8 cellular contexts compared by ENCODE assay signal in the genomic region with DNA sequence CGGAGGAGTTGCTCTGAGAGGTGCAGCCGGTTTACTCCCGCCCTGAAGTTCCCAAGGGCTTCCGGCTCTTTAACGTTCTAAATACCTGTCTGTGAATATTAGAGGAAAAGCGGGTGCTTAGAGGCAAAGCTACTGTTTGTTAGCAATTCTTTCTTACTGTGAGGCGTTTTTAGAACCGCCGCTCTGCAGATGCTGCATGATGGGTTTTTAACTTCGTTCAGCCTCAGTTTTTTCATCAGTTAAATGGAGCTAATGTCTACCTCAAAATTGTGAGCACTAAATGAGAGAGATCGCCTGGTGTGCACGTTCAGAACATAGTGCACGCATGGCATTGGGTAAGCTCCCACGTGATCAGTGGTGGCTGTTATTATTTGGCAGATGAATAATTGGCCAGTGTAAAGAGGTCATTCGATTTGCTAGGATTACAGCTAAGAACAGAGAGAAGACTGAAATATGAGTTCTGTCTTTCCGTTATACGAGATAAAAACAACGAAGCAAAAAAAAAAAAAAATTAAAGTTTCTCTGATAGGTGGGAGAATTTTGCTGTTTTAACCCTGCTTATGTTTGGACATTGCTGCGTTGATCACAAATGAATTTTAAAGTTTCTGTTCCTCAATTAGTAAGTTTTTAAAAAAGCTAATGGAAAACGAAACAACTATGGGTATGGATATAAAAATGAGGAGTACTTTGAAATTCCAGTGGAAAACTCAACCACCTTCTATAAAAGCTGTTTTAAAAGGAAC. TPM values are rescaled to one million over a fixed set of nuclear protein-coding genes. Genes with fewer than 3 reads are reported as not detected.
DNase-seq lines count a peak whose midpoint lies in the region; ATAC-seq and TF ChIP-seq lines count a peak whose summit lies in the region.

No MANE protein-coding gene starts in this region.

- no peaks in the 10 kb centered on the region for H3K9me1 ChIP-seq in IMR-90 (ENCODE audit: insufficient read depth, low read length)

- peak overlapping the region; percentile 58 for H3K4ac ChIP-seq in IMR-90 (ENCODE audit: low read depth, low read length)

- H3K4me3 Mint-ChIP-seq in activated naive CD8-positive, alpha-beta T cell, result peak overlapping the region; percentile 96

- H3K4me1 ChIP-seq in IMR-90 (ENCODE audit: control insufficient read depth, insufficient read depth, low read length) (peaks cover 4% of the 10 kb centered on the region), cardiac muscle cell (ENCODE audit: low read depth) (no peaks in the 10 kb centered on the region)

- 0 out of 2 replicates have a peak overlapping the region, but pooled peaks have one; percentile 59 for H2AK5ac ChIP-seq in IMR-90 (ENCODE audit: low read depth, low read length)

- peaks cover 2% of the 10 kb centered on the region for H3K36me3 Mint-ChIP-seq in activated naive CD8-positive, alpha-beta T cell

- in situ Hi-C loops in IMR-90 (cut with MboI; ENCODE audit: low sequenced_read_pairs), result no loop called here

- no peaks in the 10 kb centered on the region for H3K27me3 Mint-ChIP-seq in activated naive CD8-positive, alpha-beta T cell

- TF ChIP-seq POLR2A in IMR-90 (IDR thresholded peaks at IDR 0.05; ENCODE audit: low read depth, low read length), result peak; percentile 38; the same call in 1 of the 2 replicates

- H3K4me3 ChIP-seq in IMR-90 (ENCODE audit: insufficient read depth, low read depth, low read length) (peak overlapping the region; percentile 84), cardiac muscle cell (peak overlapping the region; percentile 52)

- H2BK120ac ChIP-seq in IMR-90 (ENCODE audit: low read depth, low read length), result peak overlapping the region; percentile 52

- H3K9me3 Mint-ChIP-seq in activated naive CD8-positive, alpha-beta T cell (ENCODE audit: low read depth), result no peaks in the 10 kb centered on the region

- H2BK20ac ChIP-seq in IMR-90 (ENCODE audit: low read depth, low read length), result no peak overlapping the region

- peak overlapping the region; percentile 70 for H3K9ac ChIP-seq in IMR-90 (ENCODE audit: low read depth, low read length)

- POLR2A ChIA-PET in IMR-90 (lab: Charles Lee; ENCODE audit: unreplicated experiment), result interaction anchor here (0.6 kb wide), 2 partner anchors 17 to 787 kb away, joined by 3 read pairs; no protein-coding TSS in a partner anchor

- H3K27ac ChIP-seq in IMR-90 (ENCODE audit: insufficient read depth, low read length), result peak overlapping the region; percentile 45
- peak overlapping the region; percentile 77 for H3K27ac ChIP-seq in cardiac muscle cell

- H3K4me1 Mint-ChIP-seq in activated naive CD8-positive, alpha-beta T cell (ENCODE audit: low read depth), result peaks cover 33% of the 10 kb centered on the region

- H3K79me1 ChIP-seq in IMR-90 (ENCODE audit: low read depth in 1 of 2, low read length in 2 of 2), result peaks cover 10 to 19% of the 10 kb centered on the region in 2 experiments; a peak in 3 of 4 replicates

- intact Hi-C loops in IMR-90 (cut with micrococcal nuclease), result loop anchor here (1.0 to 5.0 kb wide), 4 partner anchors 138 to 638 kb away; no protein-coding TSS in a partner anchor

- H2BK5ac ChIP-seq in IMR-90 (ENCODE audit: low read depth, low read length, poor library complexity, severe bottlenecking), result peak overlapping the region; percentile 81

- H3K23ac ChIP-seq in IMR-90 (ENCODE audit: low read depth, low read length), result peak overlapping the region; percentile 11

- no peaks in the 10 kb centered on the region for H4K20me1 ChIP-seq in IMR-90 (ENCODE audit: insufficient read depth, low read length)

- no peak for TF ChIP-seq CTCF in IMR-90 (conservative IDR thresholded peaks at IDR 0.05; ENCODE audit: low read depth, low read length)
- no peak for TF ChIP-seq CTCF in cardiac muscle cell (IDR thresholded peaks at IDR 0.05; ENCODE audit: low read depth, low read length)

- H2BK15ac ChIP-seq in IMR-90 (ENCODE audit: low read depth, low read length), result no peak overlapping the region; the same call in 2 of the 3 replicates

- H4K91ac ChIP-seq in IMR-90 (ENCODE audit: insufficient read depth, low read depth, low read length), result peak overlapping the region; percentile 42

- dilution Hi-C loops in IMR-90 (cut with HindIII; ENCODE audit: low sequenced_read_pairs, unreplicated experiment), result no loop called here

- H4K5ac ChIP-seq in IMR-90 (ENCODE audit: low read depth, low read length), result peak overlapping the region; percentile 38; the same call in 1 of the 2 replicates

- H3K27ac Mint-ChIP-seq in activated naive CD8-positive, alpha-beta T cell, result peak overlapping the region; percentile 94

- peak overlapping the region; percentile 82 for H3K4me2 ChIP-seq in IMR-90 (ENCODE audit: low read depth, low read length)

- CTCF ChIA-PET in IMR-90 (lab: Yijun Ruan, JAX), result interaction anchor here (0.6 to 0.9 kb wide), 4 partner anchors 12 to 1556 kb away, joined by 3 to 6 read pairs (median 4); no protein-coding TSS in a partner anchor

- peak overlapping the region; percentile 59 for H3K56ac ChIP-seq in IMR-90 (ENCODE audit: extremely low read depth, insufficient read depth, low read length)

- 0% methylated on average over 9 of the region's 20 CpGs; no CpG with 5 or more reads in 1 of the 2 experiments for WGBS in IMR-90 (ENCODE audit: extremely low coverage in 2 of 2, insufficient read length in 1 of 2), 2 experiments

- no peaks in the 10 kb centered on the region for H3K36me3 ChIP-seq in IMR-90 (ENCODE audit: control insufficient read depth, insufficient read depth, low read length)
- peaks cover 3% of the 10 kb centered on the region for H3K36me3 ChIP-seq in cardiac muscle cell

- peak; percentile 90 for DNase-seq in ELR (ENCODE audit: low read depth)
- peak; percentile 79 for DNase-seq in IMR-90
- DNase-seq in cardiac muscle cell (ENCODE audit: low read depth in 1 of 2, low spot score in 1 of 2), result peak in 1 of 2 donors; percentile 92
- DNase-seq in renal cortical epithelial cell (ENCODE audit: low read depth), result peak; percentile 83
- DNase-seq in midbrain (lab: John Stamatoyannopoulos, UW), result no peak

- H2AFZ ChIP-seq in IMR-90 (replicated peaks; ENCODE audit: low read length, poor library complexity), result peak overlapping the region; percentile 73

- BruUV-seq in IMR-90 (replicated peaks; lab: Mats Ljungman, UMichigan), result no TSS peak

- H3K9me3 ChIP-seq in IMR-90 (ENCODE audit: control insufficient read depth, insufficient read depth, low read length) (no peaks in the 10 kb centered on the region), cardiac muscle cell (ENCODE audit: low read depth) (no peaks in the 10 kb centered on the region)

- ATAC-seq in GM21723 (IDR thresholded peaks at IDR 0.05; ENCODE audit: unreplicated experiment) (peak; percentile 57), IMR-90 (ENCODE audit: low read depth) (peak; percentile 33)

- TF ChIP-seq RAD21 in IMR-90 (IDR thresholded peaks at IDR 0.05; ENCODE audit: low read length), result no peak

- H4K8ac ChIP-seq in IMR-90 (ENCODE audit: low read depth in 2 of 2, low read length in 2 of 2), result peak overlapping the region; percentile 63 to 87

- H3K14ac ChIP-seq in IMR-90 (replicated peaks; ENCODE audit: low read depth, low read length), result peak overlapping the region; percentile 57

- H3K27me3 ChIP-seq in IMR-90 (ENCODE audit: control insufficient read depth, insufficient read depth, low read length), result no peaks in the 10 kb centered on the region
- no peaks in the 10 kb centered on the region for H3K27me3 ChIP-seq in cardiac muscle cell

- no peak overlapping the region for H2AK9ac ChIP-seq in IMR-90 (replicated peaks; ENCODE audit: low read depth, low read length, poor library complexity)

- H3K18ac ChIP-seq in IMR-90 (ENCODE audit: low read depth, low read length), result peak overlapping the region; percentile 30; the same call in 1 of the 2 replicates

TF ChIP-seq in IMR-90, 13 proteins besides CTCF, POLR2A, EP300 and RAD21 (continues in another document):
- TF ChIP-seq, protein P1, sequence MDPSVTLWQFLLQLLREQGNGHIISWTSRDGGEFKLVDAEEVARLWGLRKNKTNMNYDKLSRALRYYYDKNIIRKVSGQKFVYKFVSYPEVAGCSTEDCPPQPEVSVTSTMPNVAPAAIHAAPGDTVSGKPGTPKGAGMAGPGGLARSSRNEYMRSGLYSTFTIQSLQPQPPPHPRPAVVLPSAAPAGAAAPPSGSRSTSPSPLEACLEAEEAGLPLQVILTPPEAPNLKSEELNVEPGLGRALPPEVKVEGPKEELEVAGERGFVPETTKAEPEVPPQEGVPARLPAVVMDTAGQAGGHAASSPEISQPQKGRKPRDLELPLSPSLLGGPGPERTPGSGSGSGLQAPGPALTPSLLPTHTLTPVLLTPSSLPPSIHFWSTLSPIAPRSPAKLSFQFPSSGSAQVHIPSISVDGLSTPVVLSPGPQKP (IDR thresholded peaks at IDR 0.05; ENCODE audit: borderline replicate concordance, low read depth, low read length), result no peak
- TF ChIP-seq BHLHE40 (IDR thresholded peaks at IDR 0.05; ENCODE audit: low read depth, low read length), result peak; percentile 92

TF ChIP-seq in PFSK-1, 5 proteins besides CTCF, POLR2A, EP300 and RAD21 (continues in another document):
- TF ChIP-seq FOXP2 (optimal IDR thresholded peaks at IDR 0.05; ENCODE audit: borderline replicate concordance, extremely low read depth, extremely low read length, insufficient read depth) (no peak), TAF1 (IDR thresholded peaks at IDR 0.05; ENCODE audit: borderline replicate concordance, insufficient read depth, low read length) (0 out of 2 replicates have a peak, but pooled peaks have one; percentile 66)

RNA-seq across cellular contexts. Expression of a gene that starts 0.7 kb away (rescaled TPM):
- total RNA-seq in IMR-90 (2012; rRNA removed), result 22.4 and 28.1 TPM in 2 replicates
- 17.5 and 18.1 TPM in 2 replicates for polyA plus RNA-seq in IMR-90 (2012; rRNA removed)
- 6.0 and 9.4 TPM in 2 replicates for polyA plus RNA-seq in IMR-90 (2012; cell fraction: cytosol; rRNA removed)
- 5.7 and 34.9 TPM in 2 replicates for polyA plus RNA-seq in IMR-90 (2012; cell fraction: nucleus; rRNA removed; ENCODE audit: low replicate concordance)
- polyA plus RNA-seq in PFSK-1 (2012; ENCODE audit: insufficient read length, low read depth), result 28.2 TPM
- 13.5 and 14.8 TPM in 2 replicates for total RNA-seq in cardiac muscle cell
- 17.6 and 22.0 TPM in 2 replicates for polyA plus RNA-seq in cardiac muscle cell
- 11.8 and 21.7 TPM in 2 replicates for total RNA-seq in renal cortical epithelial cell

RNA-seq across cellular contexts. Expression of a gene that starts 51.1 kb away (rescaled TPM):
- not detected in 2 replicates for total RNA-seq in IMR-90 (2012; rRNA removed)
- polyA plus RNA-seq in IMR-90 (2012; rRNA removed), result not detected in 2 replicates
- 0.03 TPM in 1 of 2 replicates, not detected in the other for polyA plus RNA-seq in IMR-90 (2012; cell fraction: cytosol; rRNA removed)
- 0.10 TPM in 1 of 2 replicates, not detected in the other for polyA plus RNA-seq in IMR-90 (2012; cell fraction: nucleus; rRNA removed; ENCODE audit: low replicate concordance)
- 0.23 TPM for polyA plus RNA-seq in PFSK-1 (2012; ENCODE audit: insufficient read length, low read depth)
- total RNA-seq in cardiac muscle cell, result not detected in 2 replicates
- 0.19 and 0.44 TPM in 2 replicates for polyA plus RNA-seq in cardiac muscle cell
- total RNA-seq in renal cortical epithelial cell, result not detected in 2 replicates
